13 cellular contexts compared by ENCODE assay signal in genomic region chr2:25332571-25332970, GRCh38. TPM values are rescaled to one million over a fixed set of nuclear protein-coding genes. Genes with fewer than 3 reads are reported as not detected.
A peak's percentile ranks its signal among the peaks of the same experiment; 100 is the strongest.
DNase-seq lines count a peak whose midpoint lies in the region; ATAC-seq lines count a peak whose summit lies in the region.
"Had no signal": no experiment of that assay in that cellular context is flagged by ENCODE, and none has a peak within 500 bp of the region (broad histone marks: within the 10 kb centered on the region; RNA-seq: fewer than 3 reads in every experiment).

No MANE protein-coding gene starts in this region.

- H3K4me1 Mint-ChIP-seq in activated naive CD4-positive, alpha-beta T cell treated with anti-CD3 and anti-CD28 coated beads, Interleukin-2, amount 10 ng/mL, durations not matched to agents 7 days and 5 days, result peaks cover 60% of the 10 kb centered on the region
- H3K4me1 Mint-ChIP-seq in activated naive CD4-positive, alpha-beta T cell treated with anti-CD3 and anti-CD28 coated beads for 36 hours (ENCODE audit: low read depth), result peaks cover 71% of the 10 kb centered on the region
- peaks cover 51 to 87% (median 77%) of the 10 kb centered on the region in 7 donors for H3K4me1 Mint-ChIP-seq in naive thymus-derived CD4-positive, alpha-beta T cell

- no peaks in the 10 kb centered on the region for H3K27me3 ChIP-seq in naive thymus-derived CD4-positive, alpha-beta T cell (ENCODE audit: control insufficient read depth in 2 of 2, insufficient read depth in 2 of 2, low read length in 2 of 2)
- H3K27me3 ChIP-seq: tibial nerve had no signal

- intact Hi-C loops in activated naive CD4-positive, alpha-beta T cell treated with anti-CD3 and anti-CD28 coated beads for 36 hours (cut with micrococcal nuclease), result no loop called here
- intact Hi-C loops in naive thymus-derived CD4-positive, alpha-beta T cell (cut with micrococcal nuclease), result no loop called here

- no peak overlapping the region for H3K27ac ChIP-seq in naive thymus-derived CD4-positive, alpha-beta T cell (ENCODE audit: low read depth, low read length)
- peak overlapping the region; percentile 96 for H3K27ac ChIP-seq in temporal lobe (ENCODE audit: low read depth, low read length)
- H3K27ac ChIP-seq: A549, coronary artery had no signal

- peaks cover 19% of the 10 kb centered on the region for H3K36me3 Mint-ChIP-seq in activated naive CD4-positive, alpha-beta T cell treated with anti-CD3 and anti-CD28 coated beads, Interleukin-2, amount 10 ng/mL, durations not matched to agents 7 days and 5 days
- peaks cover 6% of the 10 kb centered on the region for H3K36me3 Mint-ChIP-seq in activated naive CD4-positive, alpha-beta T cell treated with anti-CD3 and anti-CD28 coated beads for 36 hours (ENCODE audit: low read depth)
- H3K36me3 Mint-ChIP-seq in naive thymus-derived CD4-positive, alpha-beta T cell, result peaks cover 3 to 23% (median 15%) of the 10 kb centered on the region in 5 donors

- H3K4me3 Mint-ChIP-seq in activated naive CD4-positive, alpha-beta T cell treated with anti-CD3 and anti-CD28 coated beads, Interleukin-2, amount 10 ng/mL, durations not matched to agents 7 days and 5 days, result no peak overlapping the region
- no peak overlapping the region for H3K4me3 Mint-ChIP-seq in activated naive CD4-positive, alpha-beta T cell treated with anti-CD3 and anti-CD28 coated beads for 36 hours
- peak overlapping the region in 4 of 10 donors; percentile 31 to 64 (median 35) for H3K4me3 Mint-ChIP-seq in naive thymus-derived CD4-positive, alpha-beta T cell

- no peak for ATAC-seq in naive thymus-derived CD4-positive, alpha-beta T cell
- ATAC-seq in GM19452 (IDR thresholded peaks at IDR 0.05; ENCODE audit: unreplicated experiment) (no peak), GM18502 (IDR thresholded peaks at IDR 0.05; ENCODE audit: poor library complexity, unreplicated experiment) (no peak)
- ATAC-seq: A549 had no signal

- no peak overlapping the region for H3K4me3 ChIP-seq in naive thymus-derived CD4-positive, alpha-beta T cell (ENCODE audit: low read length)
- H3K4me3 ChIP-seq: A549, coronary artery, tibial nerve had no signal

- H3K4me1 ChIP-seq in naive thymus-derived CD4-positive, alpha-beta T cell (ENCODE audit: control insufficient read depth in 2 of 2, insufficient read depth in 2 of 2, low read length in 2 of 2), result peaks cover 13 to 44% of the 10 kb centered on the region in 2 donors
- H3K4me1 ChIP-seq: A549 had no signal

- H3K36me3 ChIP-seq in naive thymus-derived CD4-positive, alpha-beta T cell (ENCODE audit: control insufficient read depth in 2 of 3, insufficient read depth in 3 of 3, low read length in 3 of 3), result peaks cover 0 to 3% (median 0%) of the 10 kb centered on the region in 3 experiments

- H3K27ac Mint-ChIP-seq in activated naive CD4-positive, alpha-beta T cell treated with anti-CD3 and anti-CD28 coated beads, Interleukin-2, amount 10 ng/mL, durations not matched to agents 7 days and 5 days, result peak overlapping the region; percentile 67
- no peak overlapping the region for H3K27ac Mint-ChIP-seq in activated naive CD4-positive, alpha-beta T cell treated with anti-CD3 and anti-CD28 coated beads for 36 hours
- H3K27ac Mint-ChIP-seq in naive thymus-derived CD4-positive, alpha-beta T cell, result peak overlapping the region; percentile 4 to 88 (median 60)

- no peaks in the 10 kb centered on the region for H3K9me3 ChIP-seq in naive thymus-derived CD4-positive, alpha-beta T cell (ENCODE audit: control insufficient read depth in 2 of 3, low read length in 3 of 3)
- H3K9me3 ChIP-seq: tibial nerve had no signal

- POLR2A ChIA-PET in naive thymus-derived CD4-positive, alpha-beta T cell (lab: Charles Lee), result no interaction called here

- CTCF ChIA-PET in activated naive CD4-positive, alpha-beta T cell treated with anti-CD3 and anti-CD28 coated beads, Interleukin-2, amount 10 ng/mL, durations not matched to agents 7 days and 5 days (lab: Charles Lee), result interaction anchor here (2.2 kb wide), 1 partner anchor 23 kb away, joined by 6 read pairs; no protein-coding TSS in a partner anchor
- CTCF ChIA-PET in activated naive CD4-positive, alpha-beta T cell treated with anti-CD3 and anti-CD28 coated beads for 36 hours (lab: Charles Lee), result interaction anchor here (1.2 to 3.6 kb wide), 3 partner anchors 17 to 38 kb away, joined by 4 to 13 read pairs (median 9); no protein-coding TSS in a partner anchor
- CTCF ChIA-PET in naive thymus-derived CD4-positive, alpha-beta T cell (lab: Charles Lee), result interaction anchor here (0.5 to 2.1 kb wide), 4 partner anchors 24 to 1036 kb away, joined by 3 to 7 read pairs (median 3); no protein-coding TSS in a partner anchor

- no peaks in the 10 kb centered on the region for H3K27me3 Mint-ChIP-seq in activated naive CD4-positive, alpha-beta T cell treated with anti-CD3 and anti-CD28 coated beads, Interleukin-2, amount 10 ng/mL, durations not matched to agents 7 days and 5 days
- H3K27me3 Mint-ChIP-seq in activated naive CD4-positive, alpha-beta T cell treated with anti-CD3 and anti-CD28 coated beads for 36 hours (ENCODE audit: low read depth), result no peaks in the 10 kb centered on the region
- no peaks in the 10 kb centered on the region for H3K27me3 Mint-ChIP-seq in naive thymus-derived CD4-positive, alpha-beta T cell

- H3K9me3 Mint-ChIP-seq in activated naive CD4-positive, alpha-beta T cell treated with anti-CD3 and anti-CD28 coated beads, Interleukin-2, amount 10 ng/mL, durations not matched to agents 7 days and 5 days, result peaks cover 6% of the 10 kb centered on the region
- H3K9me3 Mint-ChIP-seq in activated naive CD4-positive, alpha-beta T cell treated with anti-CD3 and anti-CD28 coated beads for 36 hours, result no peaks in the 10 kb centered on the region
- H3K9me3 Mint-ChIP-seq in naive thymus-derived CD4-positive, alpha-beta T cell, result peaks cover 0 to 7% (median 3%) of the 10 kb centered on the region in 11 donors

- DNase-seq in activated naive CD4-positive, alpha-beta T cell treated with anti-CD3 and anti-CD28 coated beads, Interleukin-2, amount 10 ng/mL, durations not matched to agents 7 days and 5 days, result no peak
- no peak for DNase-seq in activated naive CD4-positive, alpha-beta T cell treated with anti-CD3 and anti-CD28 coated beads for 36 hours
- peak; percentile 92 for DNase-seq in epidermal melanocyte (ENCODE audit: insufficient read length, low spot score)
- no peak for DNase-seq in naive thymus-derived CD4-positive, alpha-beta T cell
- no peak for DNase-seq in occipital lobe (lab: John Stamatoyannopoulos, UW)
- DNase-seq: activated CD4-positive, alpha-beta T cell treated with anti-CD3 and anti-CD28 coated beads, Interleukin-2, amount 50 U/mL, for 4 hours; MV-4-11 had no signal

RNA-seq across cellular contexts. Expression of gene DNMT3A, which starts 9.2 kb away (rescaled TPM):
- total RNA-seq in activated naive CD4-positive, alpha-beta T cell treated with anti-CD3 and anti-CD28 coated beads for 36 hours, result 10 to 100 TPM; 53.0 to 53.5 TPM
- 100 to 1,000 TPM in 3 of 5 experiments, 10 to 100 TPM in 2; 78.9 to 117 (median 106) TPM for total RNA-seq in naive thymus-derived CD4-positive, alpha-beta T cell
- 10 to 100 TPM; 19.4 to 29.0 TPM for polyA plus RNA-seq in naive thymus-derived CD4-positive, alpha-beta T cell
- total RNA-seq in temporal lobe, result 39.8 TPM
- total RNA-seq in occipital lobe, result 53.3 TPM
